8 cellular contexts compared by ENCODE assay signal in genomic region chr2:61538920-61539559, GRCh38. TPM values are rescaled to one million over a fixed set of nuclear protein-coding genes. Genes with fewer than 3 reads are reported as not detected.
DNase-seq lines count a peak whose midpoint lies in the region; ATAC-seq and TF ChIP-seq lines count a peak whose summit lies in the region.

No MANE protein-coding gene starts in this region.

- peaks cover 21% of the 10 kb centered on the region; the same call in 2 of the 3 replicates for H3K4me1 Mint-ChIP-seq in GM23338
- H3K4me1 Mint-ChIP-seq in activated CD4-positive, alpha-beta memory T cell treated with anti-CD3 and anti-CD28 coated beads for 36 hours (ENCODE audit: low read depth): peaks cover 28% of the 10 kb centered on the region
- peaks cover 24% of the 10 kb centered on the region for H3K4me1 Mint-ChIP-seq in nephron

- no peaks in the 10 kb centered on the region for H3K36me3 ChIP-seq in GM23338 (ENCODE audit: insufficient read depth)
- no peaks in the 10 kb centered on the region for H3K36me3 ChIP-seq in endocrine pancreas (ENCODE audit: control insufficient read depth, insufficient read depth, low read length)
- no peaks in the 10 kb centered on the region for H3K36me3 ChIP-seq in stomach smooth muscle (ENCODE audit: control insufficient read depth in 2 of 2, insufficient read depth in 2 of 2, low read length in 2 of 2)

- CTCF ChIA-PET in AG04450 (lab: Charles Lee): interaction anchor here (0.8 kb wide), 1 partner anchor 251 kb away, joined by 5 read pairs; no protein-coding TSS in a partner anchor
- CTCF ChIA-PET in activated CD4-positive, alpha-beta memory T cell treated with anti-CD3 and anti-CD28 coated beads for 36 hours (lab: Charles Lee): interaction anchor here (1.3 to 2.4 kb wide), 2 partner anchors 113 to 316 kb away, joined by 3 to 14 read pairs; no protein-coding TSS in a partner anchor

- H3K36me3 Mint-ChIP-seq in GM23338 (ENCODE audit: low read depth) (peaks cover 31% of the 10 kb centered on the region), nephron (ENCODE audit: low read depth) (no peaks in the 10 kb centered on the region)
- peaks cover 13% of the 10 kb centered on the region for H3K36me3 Mint-ChIP-seq in activated CD4-positive, alpha-beta memory T cell treated with anti-CD3 and anti-CD28 coated beads for 36 hours

- H3K27me3 ChIP-seq in AG04450 (ENCODE audit: control insufficient read depth, insufficient read depth, low read length) (no peaks in the 10 kb centered on the region), GM23338 (ENCODE audit: insufficient read depth) (no peaks in the 10 kb centered on the region), endocrine pancreas (ENCODE audit: control insufficient read depth, insufficient read depth, low read length) (no peaks in the 10 kb centered on the region), stomach smooth muscle (ENCODE audit: control insufficient read depth in 1 of 2, insufficient read depth in 2 of 2, low read length in 2 of 2) (no peaks in the 10 kb centered on the region)

- peaks cover 20% of the 10 kb centered on the region for H4K20me1 ChIP-seq in GM23338 (replicated peaks; ENCODE audit: insufficient read depth)

- POLR2A ChIA-PET in AG04450 (lab: Yijun Ruan, JAX): interaction anchor here (0.8 to 1.5 kb wide), 4 partner anchors 9 to 315 kb away, joined by 3 to 10 read pairs (median 5); partner anchors contain the start of gene FAM161A
- POLR2A ChIA-PET in activated CD4-positive, alpha-beta memory T cell treated with anti-CD3 and anti-CD28 coated beads for 36 hours (lab: Charles Lee): interaction anchor here (1.2 to 2.3 kb wide), 9 partner anchors 12 to 783 kb away, joined by 3 to 11 read pairs (median 5); partner anchors contain the start of genes FAM161A and PAPOLG

- H3K4me2 ChIP-seq in GM23338: peak overlapping the region; percentile 78

- peaks cover 42% of the 10 kb centered on the region for H3K79me2 ChIP-seq in GM23338 (replicated peaks; ENCODE audit: insufficient read depth)

- TF ChIP-seq CTCF in AG04450 (IDR thresholded peaks at IDR 0.05; ENCODE audit: low read depth, low read length): no peak
- no peak for TF ChIP-seq CTCF in GM23338 (conservative IDR thresholded peaks at IDR 0.05; ENCODE audit: low read depth in 2 of 2)
- TF ChIP-seq CTCF in nephron (IDR thresholded peaks at IDR 0.05; ENCODE audit: unreplicated experiment in 3 of 3): no peak

- H3K9ac ChIP-seq in endocrine pancreas (ENCODE audit: control insufficient read depth, insufficient read depth, low read length) (peak overlapping the region; percentile 88), stomach smooth muscle (ENCODE audit: low read length in 2 of 2) (peak overlapping the region; percentile 89 to 95)

- H3K27ac ChIP-seq in AG04450 (ENCODE audit: low read depth, low read length) (peak overlapping the region; percentile 94), GM23338 (ENCODE audit: low read depth) (peak overlapping the region; percentile 99), stomach smooth muscle (ENCODE audit: low read length) (peak overlapping the region; percentile 97)

- H3K27me3 Mint-ChIP-seq in GM23338 (ENCODE audit: insufficient read depth, low read depth, poor library complexity) (peaks cover 19% of the 10 kb centered on the region), nephron (ENCODE audit: low read depth) (no peaks in the 10 kb centered on the region)
- H3K27me3 Mint-ChIP-seq in activated CD4-positive, alpha-beta memory T cell treated with anti-CD3 and anti-CD28 coated beads for 36 hours: peaks cover 3% of the 10 kb centered on the region

- no peak for DNase-seq in AG04450 (ENCODE audit: low read depth, low spot score)
- DNase-seq in GM23338 (ENCODE audit: low spot score): no peak
- DNase-seq in NCI-H2227 (lab: John Stamatoyannopoulos, UW; ENCODE audit: unreplicated experiment): peak; percentile 78
- DNase-seq in activated CD4-positive, alpha-beta memory T cell treated with anti-CD3 and anti-CD28 coated beads for 36 hours: peak; percentile 76

- H2AFZ ChIP-seq in GM23338: no peak overlapping the region

- H3K4me1 ChIP-seq in GM23338 (ENCODE audit: insufficient read depth) (0 out of 2 replicates have a peak, but pooled peaks cover 3% of the 10 kb centered on the region), endocrine pancreas (ENCODE audit: control insufficient read depth, insufficient read depth, low read length) (peaks cover 6% of the 10 kb centered on the region), stomach smooth muscle (ENCODE audit: control insufficient read depth, insufficient read depth, low read length) (peaks cover 11% of the 10 kb centered on the region)

- H3K4me3 Mint-ChIP-seq in GM23338: peak overlapping the region; percentile 98
- H3K4me3 Mint-ChIP-seq in activated CD4-positive, alpha-beta memory T cell treated with anti-CD3 and anti-CD28 coated beads for 36 hours: peak overlapping the region; percentile 97
- peak overlapping the region; percentile 92 to 99 (median 97) for H3K4me3 Mint-ChIP-seq in nephron

- ATAC-seq in GM23338 (no peak; the same call in 2 of the 3 replicates), HG02970 (IDR thresholded peaks at IDR 0.05; ENCODE audit: low FRiP score, unreplicated experiment) (no peak)

- intact Hi-C loops in activated CD4-positive, alpha-beta memory T cell treated with anti-CD3 and anti-CD28 coated beads for 36 hours (cut with micrococcal nuclease): loop anchor here (1.0 to 10.0 kb wide), 15 partner anchors 47 to 1166 kb away; partner anchors contain the start of genes CCT4, EHBP1, FAM161A and PAPOLG

- H3K4me3 ChIP-seq in AG04450 (ENCODE audit: low read depth, low read length): peak overlapping the region; percentile 90
- H3K4me3 ChIP-seq in GM23338: peak overlapping the region; percentile 82
- H3K4me3 ChIP-seq in endocrine pancreas (ENCODE audit: control insufficient read depth, insufficient read depth, low read length): peak overlapping the region; percentile 58
- H3K4me3 ChIP-seq in stomach smooth muscle (ENCODE audit: low read length in 2 of 2): peak overlapping the region; percentile 71 to 95

- H3K9me3 ChIP-seq in AG04450 (ENCODE audit: control insufficient read depth, insufficient read depth, low read length): no peaks in the 10 kb centered on the region
- H3K9me3 ChIP-seq in endocrine pancreas (ENCODE audit: control insufficient read depth, low read length): no peaks in the 10 kb centered on the region
- no peaks in the 10 kb centered on the region for H3K9me3 ChIP-seq in stomach smooth muscle (ENCODE audit: control insufficient read depth in 2 of 2, low read length in 2 of 2)

- no peaks in the 10 kb centered on the region for H3K9me2 ChIP-seq in GM23338 (ENCODE audit: insufficient read depth)

- peak overlapping the region; percentile 100 for H3K27ac Mint-ChIP-seq in GM23338
- H3K27ac Mint-ChIP-seq in activated CD4-positive, alpha-beta memory T cell treated with anti-CD3 and anti-CD28 coated beads for 36 hours: peak overlapping the region; percentile 99
- peak overlapping the region; percentile 97 to 99 (median 99) for H3K27ac Mint-ChIP-seq in nephron

- peaks cover 12% of the 10 kb centered on the region for H3K9me3 Mint-ChIP-seq in GM23338
- H3K9me3 Mint-ChIP-seq in activated CD4-positive, alpha-beta memory T cell treated with anti-CD3 and anti-CD28 coated beads for 36 hours: peaks cover 2% of the 10 kb centered on the region
- H3K9me3 Mint-ChIP-seq in nephron: no peaks in the 10 kb centered on the region

- peaks cover 11% of the 10 kb centered on the region for H3F3A ChIP-seq in GM23338 (replicated peaks; ENCODE audit: low read depth)

RNA-seq across cellular contexts. Expression of gene XPO1, which starts 0.9 kb away (rescaled TPM):
- polyA plus RNA-seq in AG04450 (2011; rRNA removed): 92.6 and 143 TPM in 2 replicates
- polyA minus RNA-seq in AG04450 (2011; rRNA and poly(A)+ RNA removed): 70.7 and 148 TPM in 2 replicates
- total RNA-seq in GM23338 (2014; rRNA removed; shearing (Covaris generic)): 479 and 485 TPM in 2 replicates
- polyA plus RNA-seq in GM23338 (2016; fragmentation: Nextera tagmentation; extraction: Ambion mirVana): 98.9 and 115 TPM in 2 replicates
- total RNA-seq in activated CD4-positive, alpha-beta memory T cell treated with anti-CD3 and anti-CD28 coated beads for 36 hours: 100 to 1,000 TPM; 191 to 198 TPM

Comparison
In these comparisons a context has a peak if more than half of its experiments do, and no peak if none do; other contexts are left out.
1. DNase-seq: peak in NCI-H2227 (single experiment) and activated CD4-positive, alpha-beta memory T cell treated with anti-CD3 and anti-CD28 coated beads for 36 hours (single experiment); none in AG04450 (single experiment) and GM23338 (single experiment).
2. Peak in every context shown above with its lines, with median percentiles within 50 percentile points of each other: H3K27ac ChIP-seq, H3K4me3 ChIP-seq, H3K27ac Mint-ChIP-seq and H3K4me3 Mint-ChIP-seq.